In the genomic region with DNA sequence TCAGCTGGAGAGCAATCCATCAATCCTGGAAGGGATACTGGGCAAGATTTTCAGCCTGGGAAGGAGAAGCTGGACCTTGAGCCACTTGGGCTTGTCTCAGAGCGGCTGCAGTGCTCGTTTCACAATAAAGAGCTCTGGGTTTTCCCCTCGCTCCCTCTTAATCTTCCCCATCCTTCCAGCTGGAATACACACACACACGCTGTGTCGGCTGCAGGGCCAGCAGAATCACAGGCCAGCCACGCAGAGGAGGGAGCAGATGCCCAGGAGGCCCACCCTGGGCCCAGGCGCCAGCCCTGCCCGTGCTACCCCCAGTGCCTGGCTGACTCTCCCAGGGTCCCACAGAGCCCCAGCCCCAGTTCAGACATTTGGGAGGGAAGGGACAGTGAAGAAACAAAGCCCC, we compare ENCODE assay signal across 13 cellular contexts.
A peak's percentile ranks its signal among the peaks of the same experiment; 100 is the strongest.
DNase-seq lines count a peak whose midpoint lies in the region; ATAC-seq, FAIRE-seq and TF ChIP-seq lines count a peak whose summit lies in the region.
"Had no signal": no experiment of that assay in that cellular context is flagged by ENCODE, and none has a peak within 500 bp of the region (broad histone marks: within the 10 kb centered on the region; RNA-seq: fewer than 3 reads in every experiment).

No MANE protein-coding gene starts in this region.

- H3K27ac ChIP-seq in RWPE2 (ENCODE audit: poor library complexity, severe bottlenecking) (peak overlapping the region; percentile 71), tibial artery (peak overlapping the region; percentile 65 to 74)

- no peak for ATAC-seq in RWPE2 (ENCODE audit: low read depth)

- H3K4me3 ChIP-seq in RWPE2 (ENCODE audit: severe bottlenecking) (no peak overlapping the region), tibial artery (no peak overlapping the region)

- H3K27me3 ChIP-seq in RWPE2 (ENCODE audit: insufficient read depth, poor library complexity, severe bottlenecking), result no peaks in the 10 kb centered on the region
- H3K27me3 ChIP-seq in tibial artery, result no peaks in the 10 kb centered on the region
- H3K27me3 ChIP-seq: adrenal gland had no signal

- peaks cover 13% of the 10 kb centered on the region for H3K4me1 ChIP-seq in RWPE2 (ENCODE audit: insufficient read depth, poor library complexity, severe bottlenecking)
- peaks cover 10 to 45% (median 36%) of the 10 kb centered on the region in 4 donors for H3K4me1 ChIP-seq in tibial artery

- TF ChIP-seq CTCF in RWPE2 (IDR thresholded peaks at IDR 0.05; ENCODE audit: poor library complexity, severe bottlenecking), result no peak
- no peak for TF ChIP-seq CTCF in tibial artery (IDR thresholded peaks at IDR 0.05)

- H3K36me3 ChIP-seq in RWPE2 (ENCODE audit: low read depth) (no peaks in the 10 kb centered on the region), tibial artery (peaks cover 0 to 5% (median 0%) of the 10 kb centered on the region in 3 donors)

- no peak for DNase-seq in RWPE2 (ENCODE audit: low spot score)
- DNase-seq in fibroblast of peridontal ligament (ENCODE audit: extremely low read depth), result peak; percentile 68
- peak; percentile 48 for DNase-seq in midbrain (lab: John Stamatoyannopoulos, UW)
- DNase-seq in tibial artery, result peak in 1 of 2 donors; percentile 60
- DNase-seq in effector CD8-positive, alpha-beta T cell (lab: John Stamatoyannopoulos, UW), result no peak
- no peak for DNase-seq in RCC 7860 (ENCODE audit: low spot score)
- DNase-seq in activated CD4-positive, alpha-beta T cell treated with anti-CD3 and anti-CD28 coated beads, Interleukin-2, amount 50 U/mL, for 4 hours, result no peak
- DNase-seq in T-helper 9 cell, result no peak
- DNase-seq: activated B cell treated with CpG ODN at 0.5 μM for 24 hours; DND-41; KBM-7; stimulated activated CD4-positive, alpha-beta T cell treated with anti-CD3 and anti-CD28 coated beads, Interleukin-1b, Interleukin-23, amount 100 ng/mL, for 48 hours had no signal

- intact Hi-C loops in tibial artery (cut with DNase I; ENCODE audit: low total_unique reads), result no loop called here

- no peak for FAIRE-seq in RCC 7860 (lab: Jason Lieb, UNC)

- H3K9me3 ChIP-seq in RWPE2 (ENCODE audit: severe bottlenecking) (no peaks in the 10 kb centered on the region), tibial artery (no peaks in the 10 kb centered on the region)
- H3K9me3 ChIP-seq: adrenal gland had no signal

Comparison
In these comparisons a context has a peak if more than half of its experiments do, and no peak if none do; other contexts are left out.
1. DNase-seq: peak in fibroblast of peridontal ligament (single experiment) and midbrain (single experiment); none in RWPE2 (single experiment), effector CD8-positive, alpha-beta T cell (single experiment), RCC 7860 (single experiment), activated CD4-positive, alpha-beta T cell treated with anti-CD3 and anti-CD28 coated beads, Interleukin-2, amount 50 U/mL, for 4 hours (0 of 2) and T-helper 9 cell (single experiment).